20 cellular contexts compared by ENCODE assay signal in genomic region chr13:30487075-30487470, GRCh38. TPM values are rescaled to one million over a fixed set of nuclear protein-coding genes. Genes with fewer than 3 reads are reported as not detected.
DNase-seq lines count a peak whose midpoint lies in the region; ATAC-seq and TF ChIP-seq lines count a peak whose summit lies in the region.
"Had no signal": no experiment of that assay in that cellular context is flagged by ENCODE, and none has a peak within 500 bp of the region (broad histone marks: within the 10 kb centered on the region; RNA-seq: fewer than 3 reads in every experiment).

No MANE protein-coding gene starts in this region.

- no peaks in the 10 kb centered on the region for H3F3A ChIP-seq in PC-9 (ENCODE audit: insufficient read depth, low read depth)

- H3K4me2 ChIP-seq in PC-9: peak overlapping the region; percentile 58; the same call in 1 of the 2 replicates
- H3K4me2 ChIP-seq: A549 had no signal

- no peak overlapping the region for H2AFZ ChIP-seq in PC-9

- no peaks in the 10 kb centered on the region for H3K9me2 ChIP-seq in PC-9 (ENCODE audit: insufficient read depth)

- H3K4me3 ChIP-seq in PC-9 (no peak overlapping the region), left lung (no peak overlapping the region), suprapubic skin (no peak overlapping the region)
- H3K4me3 ChIP-seq: A549 had no signal

- no peaks in the 10 kb centered on the region for H3K9me3 ChIP-seq in PC-9 (ENCODE audit: insufficient read depth, low read depth)
- no peaks in the 10 kb centered on the region for H3K9me3 ChIP-seq in left lung
- H3K9me3 ChIP-seq in suprapubic skin: no peaks in the 10 kb centered on the region
- H3K9me3 ChIP-seq: A549, BE2C had no signal

- CTCF ChIA-PET in PC-9 (lab: Charles Lee): no interaction called here

- POLR2A ChIA-PET in PC-9 (lab: Charles Lee; ENCODE audit: unreplicated experiment): no interaction called here

- TF ChIP-seq CTCF in C4-2B (conservative IDR thresholded peaks at IDR 0.05): no peak
- no peak for TF ChIP-seq CTCF in PC-9 (conservative IDR thresholded peaks at IDR 0.05)
- no peak for TF ChIP-seq CTCF in left lung (IDR thresholded peaks at IDR 0.05)
- TF ChIP-seq CTCF in suprapubic skin (IDR thresholded peaks at IDR 0.05): no peak

- H3K36me3 ChIP-seq in PC-9 (ENCODE audit: low read depth): no peaks in the 10 kb centered on the region
- no peaks in the 10 kb centered on the region for H3K36me3 ChIP-seq in left lung
- H3K36me3 ChIP-seq in suprapubic skin: no peaks in the 10 kb centered on the region
- H3K36me3 ChIP-seq: BE2C had no signal

- DNase-seq in PC-9: no peak
- DNase-seq in left lung: no peak
- no peak for DNase-seq in suprapubic skin (ENCODE audit: low spot score in 2 of 2)
- no peak for DNase-seq in pons (ENCODE audit: low spot score)
- no peak for DNase-seq in NOMO-1 treated with dmso at 0.1 percent for 144 hours (lab: John Stamatoyannopoulos, UW; ENCODE audit: unreplicated experiment)
- no peak for DNase-seq in central memory CD4-positive, alpha-beta T cell
- DNase-seq: BE2C; CD4-positive, alpha-beta T cell; GDM1; H7; HFFc6; NCI-H1105 treated with DMSO at 0.1 percent for 48 hours; NCI-H1694; NCI-H2081; NCI-H2171 treated with DMSO at 0.1 percent for 48 hours; NCI-H526; OCI-M1; SHP77 had no signal

- no peak for TF ChIP-seq EP300 in suprapubic skin (IDR thresholded peaks at IDR 0.05)

- no peak for TF ChIP-seq POLR2A in suprapubic skin (IDR thresholded peaks at IDR 0.05)

- peak; percentile 47 for ATAC-seq in left lung
- ATAC-seq: A549 had no signal

- no peaks in the 10 kb centered on the region for H3K79me2 ChIP-seq in PC-9 (ENCODE audit: low read depth)

- BruUV-seq in PC-9 (replicated peaks; lab: Mats Ljungman, UMichigan): no TSS peak

- H4K20me1 ChIP-seq in PC-9 (ENCODE audit: insufficient read depth): no peaks in the 10 kb centered on the region

- H3K4me1 ChIP-seq in PC-9 (replicated peaks; ENCODE audit: insufficient read depth): peaks cover 19% of the 10 kb centered on the region
- no peaks in the 10 kb centered on the region for H3K4me1 ChIP-seq in left lung
- H3K4me1 ChIP-seq in suprapubic skin: peaks cover 15% of the 10 kb centered on the region
- H3K4me1 ChIP-seq: A549, BE2C had no signal

- intact Hi-C loops in PC-9 (cut with micrococcal nuclease; ENCODE audit: unreplicated experiment) (no loop called here), left lung (cut with DNase I) (no loop called here)

- WGBS in suprapubic skin: 49% methylated on average over 3 of the region's 3 CpGs

- no peaks in the 10 kb centered on the region for H3K27me3 ChIP-seq in PC-9 (ENCODE audit: insufficient read depth, low read depth)
- no peaks in the 10 kb centered on the region for H3K27me3 ChIP-seq in left lung
- no peaks in the 10 kb centered on the region for H3K27me3 ChIP-seq in suprapubic skin
- H3K27me3 ChIP-seq: BE2C had no signal

- H3K27ac ChIP-seq in C4-2B: peak overlapping the region; percentile 49; the same call in 1 of the 2 replicates
- no peak overlapping the region for H3K27ac ChIP-seq in PC-9
- peak overlapping the region in 1 of 2 donors; percentile 65 for H3K27ac ChIP-seq in left lung
- peak overlapping the region; percentile 2 for H3K27ac ChIP-seq in suprapubic skin
- H3K27ac ChIP-seq: A549 had no signal

RNA-seq across cellular contexts. Expression of gene HMGB1, which starts 21.3 kb away (rescaled TPM):
- total RNA-seq in PC-9 (2021) (172 and 313 TPM in 2 replicates), left lung (100 to 1,000 TPM; 249 to 256 TPM), suprapubic skin (100 to 1,000 TPM; 212 to 327 (median 271) TPM)
